Comparison of ENCODE assay signal across 44 cellular contexts in the genomic region with DNA sequence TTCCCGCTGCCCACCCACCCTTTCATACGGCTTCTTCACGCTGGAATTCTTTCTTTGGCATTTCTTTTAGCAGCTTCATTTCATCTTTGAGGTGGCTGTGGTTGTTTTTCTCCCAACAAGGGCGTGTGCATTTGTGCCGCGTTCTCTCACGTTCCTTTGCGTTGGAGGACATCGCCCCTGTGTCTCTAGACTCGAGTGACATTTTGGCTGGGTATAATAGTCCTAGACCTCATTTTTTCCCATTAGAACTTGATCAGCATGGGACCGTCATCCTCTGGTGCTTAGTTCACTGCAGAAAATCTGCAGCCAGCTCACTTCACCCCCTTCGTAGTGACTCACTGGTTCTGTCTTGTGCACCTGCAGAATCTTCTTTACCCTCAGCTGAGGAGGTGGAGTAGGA. TPM values are rescaled to one million over a fixed set of nuclear protein-coding genes. Genes with fewer than 3 reads are reported as not detected.
"Had no signal": no experiment of that assay in that cellular context is flagged by ENCODE, and none has a peak within 500 bp of the region (broad histone marks: within the 10 kb centered on the region; RNA-seq: fewer than 3 reads in every experiment).

No MANE protein-coding gene starts in this region.

- H3K27ac ChIP-seq: adrenal gland, ascending aorta, body of pancreas, brain microvascular endothelial cell, breast epithelium, cardiac muscle cell had no signal

- ATAC-seq: activated naive CD4-positive, alpha-beta T cell treated with anti-CD3 and anti-CD28 coated beads, Interleukin-2, amount 50 U/mL, for 72 hours; activated naive CD8-positive, alpha-beta T cell treated with anti-CD3 and anti-CD28 coated beads, Interleukin-2, amount 50 U/mL, for 24 hours; activated T-cell treated with anti-CD3 and anti-CD28 coated beads, Interleukin-2, amount 50 U/mL, for 4 hours; activated T-cell treated with anti-CD3 and anti-CD28 coated beads, Interleukin-2, amount 50 U/mL, for 72 hours; activated T-helper 17 cell treated with anti-CD3 and anti-CD28 coated beads, Interleukin-2, amount 50 U/mL, for 72 hours; body of pancreas had no signal

- H3K36me3 Mint-ChIP-seq: activated naive CD4-positive, alpha-beta T cell treated with anti-CD3 and anti-CD28 coated beads, Interleukin-2, amount 10 ng/mL, durations not matched to agents 7 days and 5 days; activated naive CD4-positive, alpha-beta T cell treated with anti-CD3 and anti-CD28 coated beads, Interleukin-2, amount 50 U/mL, for 24 hours; activated naive CD8-positive, alpha-beta T cell; activated naive CD8-positive, alpha-beta T cell treated with anti-CD3 and anti-CD28 coated beads, Interleukin-2, amount 10 ng/mL, durations not matched to agents 7 days and 5 days had no signal

- H3K4me1 ChIP-seq: adrenal gland, ascending aorta, body of pancreas, breast epithelium had no signal

- DNase-seq: activated effector memory CD4-positive, alpha-beta T cell treated with anti-CD3 and anti-CD28 coated beads, Interleukin-2, amount 50 U/mL, for 16 hours; activated effector memory CD4-positive, alpha-beta T cell treated with Interleukin-2 at 50 U/mL for 16 hours; activated gamma-delta T cell; activated gamma-delta T cell treated with Interleukin-2 at 50 U/mL for 16 hours; activated naive CD4-positive, alpha-beta T cell; activated naive CD4-positive, alpha-beta T cell treated with anti-CD3 and anti-CD28 coated beads for 36 hours; activated naive CD4-positive, alpha-beta T cell treated with anti-CD3 and anti-CD28 coated beads, Interleukin-2, amount 10 ng/mL, durations not matched to agents 7 days and 5 days; activated naive CD4-positive, alpha-beta T cell treated with anti-CD3 and anti-CD28 coated beads, Interleukin-2, amount 50 U/mL, for 16 hours; activated naive CD4-positive, alpha-beta T cell treated with Interleukin-2 at 50 U/mL for 16 hours; activated naive CD8-positive, alpha-beta T cell treated with anti-CD3 and anti-CD28 coated beads for 36 hours; activated naive CD8-positive, alpha-beta T cell treated with anti-CD3 and anti-CD28 coated beads, Interleukin-2, amount 10 ng/mL, durations not matched to agents 7 days and 5 days; activated naive CD8-positive, alpha-beta T cell treated with anti-CD3 and anti-CD28 coated beads, Interleukin-2, amount 50 U/mL, for 24 hours; activated T-cell treated with anti-CD3 and anti-CD28 coated beads, Interleukin-2, amount 50 U/mL, for 1 hour; activated T-cell treated with anti-CD3 and anti-CD28 coated beads, Interleukin-2, amount 50 U/mL, for 24 hours; activated T-cell treated with anti-CD3 and anti-CD28 coated beads, Interleukin-2, amount 50 U/mL, for 4 hours; activated T-cell treated with anti-CD3 and anti-CD28 coated beads, Interleukin-2, amount 50 U/mL, for 48 hours; activated T-cell treated with anti-CD3 and anti-CD28 coated beads, Interleukin-2, amount 50 U/mL, for 72 hours; adrenal gland; amniotic stem cell; amygdala; anterior cingulate cortex; aorta; body of pancreas; brain microvascular endothelial cell; caudate nucleus; central memory CD4-positive, alpha-beta T cell; cerebellar nuclear complex had no signal

- H3K27ac Mint-ChIP-seq: activated naive CD4-positive, alpha-beta T cell treated with anti-CD3 and anti-CD28 coated beads for 36 hours; activated naive CD4-positive, alpha-beta T cell treated with anti-CD3 and anti-CD28 coated beads, Interleukin-2, amount 50 U/mL, for 24 hours; activated naive CD4-positive, alpha-beta T cell treated with anti-CD3 and anti-CD28 coated beads, Interleukin-2, amount 50 U/mL, for 72 hours; activated naive CD8-positive, alpha-beta T cell; activated naive CD8-positive, alpha-beta T cell treated with anti-CD3 and anti-CD28 coated beads for 36 hours; activated naive CD8-positive, alpha-beta T cell treated with anti-CD3 and anti-CD28 coated beads, Interleukin-2, amount 50 U/mL, for 24 hours; activated T-cell treated with anti-CD3 and anti-CD28 coated beads, Interleukin-2, amount 50 U/mL, for 24 hours; activated T-cell treated with anti-CD3 and anti-CD28 coated beads, Interleukin-2, amount 50 U/mL, for 72 hours; activated T-helper 1 cell treated with anti-CD3 and anti-CD28 coated beads, Interleukin-12 subunit alpha, Interleukin-12 subunit beta, Interleukin-2, Interleukin-4 antibody, amounts not matched to agents 30 ng/mL and 10 ng/mL and 1 ng/mL, durations not matched to agents 14 hours and 24 hours and 36 hours; activated T-helper 17 cell treated with anti-CD3 and anti-CD28 coated beads, Interleukin-2, amount 50 U/mL, for 72 hours; activated T-helper 2 cell treated with anti-CD3 and anti-CD28 coated beads, Interferon-gamma antibody, Interleukin-2, Interleukin-4, amounts not matched to agents 10 μg/mL and 5 μg/mL and 100 μg/mL, durations not matched to agents 14 hours and 24 hours and 36 hours; brain had no signal

- H3K4me1 Mint-ChIP-seq: activated naive CD4-positive, alpha-beta T cell treated with anti-CD3 and anti-CD28 coated beads, Interleukin-2, amount 10 ng/mL, durations not matched to agents 7 days and 5 days; activated naive CD4-positive, alpha-beta T cell treated with anti-CD3 and anti-CD28 coated beads, Interleukin-2, amount 50 U/mL, for 24 hours; activated naive CD8-positive, alpha-beta T cell treated with anti-CD3 and anti-CD28 coated beads for 36 hours; activated naive CD8-positive, alpha-beta T cell treated with anti-CD3 and anti-CD28 coated beads, Interleukin-2, amount 50 U/mL, for 24 hours; activated T-helper 17 cell treated with anti-CD3 and anti-CD28 coated beads, Interleukin-2, amount 50 U/mL, for 72 hours; central memory CD8-positive, alpha-beta T cell had no signal

- H3K36me3 ChIP-seq: adrenal gland, ascending aorta, brain microvascular endothelial cell, breast epithelium, cardiac muscle cell had no signal

- H3K27me3 ChIP-seq: ascending aorta, body of pancreas had no signal

- H3K4me3 Mint-ChIP-seq: activated naive CD4-positive, alpha-beta T cell treated with anti-CD3 and anti-CD28 coated beads for 36 hours; activated naive CD4-positive, alpha-beta T cell treated with anti-CD3 and anti-CD28 coated beads, Interleukin-2, amount 10 ng/mL, durations not matched to agents 7 days and 5 days; activated naive CD4-positive, alpha-beta T cell treated with anti-CD3 and anti-CD28 coated beads, Interleukin-2, amount 50 U/mL, for 24 hours; activated naive CD8-positive, alpha-beta T cell; activated naive CD8-positive, alpha-beta T cell treated with anti-CD3 and anti-CD28 coated beads for 36 hours; activated naive CD8-positive, alpha-beta T cell treated with anti-CD3 and anti-CD28 coated beads, Interleukin-2, amount 10 ng/mL, durations not matched to agents 7 days and 5 days; activated naive CD8-positive, alpha-beta T cell treated with anti-CD3 and anti-CD28 coated beads, Interleukin-2, amount 50 U/mL, for 24 hours; activated T-cell treated with anti-CD3 and anti-CD28 coated beads, Interleukin-2, amount 50 U/mL, for 24 hours; activated T-cell treated with anti-CD3 and anti-CD28 coated beads, Interleukin-2, amount 50 U/mL, for 4 hours; activated T-cell treated with anti-CD3 and anti-CD28 coated beads, Interleukin-2, amount 50 U/mL, for 72 hours; activated T-helper 1 cell treated with anti-CD3 and anti-CD28 coated beads, Interleukin-12 subunit alpha, Interleukin-12 subunit beta, Interleukin-2, Interleukin-4 antibody, amounts not matched to agents 30 ng/mL and 10 ng/mL and 1 ng/mL, durations not matched to agents 14 hours and 24 hours and 36 hours; activated T-helper 17 cell treated with anti-CD3 and anti-CD28 coated beads, Interleukin-2, amount 50 U/mL, for 72 hours; brain; central memory CD8-positive, alpha-beta T cell had no signal

- H3K9me3 ChIP-seq: adrenal gland, body of pancreas had no signal

- FAIRE-seq: astrocyte, bronchial epithelial cell had no signal

- H3K4me3 ChIP-seq: adrenal gland, ascending aorta, body of pancreas, breast epithelium, cardiac muscle cell had no signal

RNA-seq across cellular contexts. Expression of gene KCNT1, which starts 29.5 kb away (rescaled TPM):
- total RNA-seq: activated naive CD4-positive, alpha-beta T cell treated with anti-CD3 and anti-CD28 coated beads for 36 hours; activated naive CD4-positive, alpha-beta T cell treated with anti-CD3 and anti-CD28 coated beads, Interleukin-2, amount 50 U/mL, for 72 hours; activated naive CD8-positive, alpha-beta T cell treated with anti-CD3 and anti-CD28 coated beads for 36 hours; activated naive CD8-positive, alpha-beta T cell treated with anti-CD3 and anti-CD28 coated beads, Interleukin-2, amount 10 ng/mL, durations not matched to agents 7 days and 5 days; activated T-cell treated with anti-CD3 and anti-CD28 coated beads, Interleukin-2, amount 50 U/mL, for 72 hours; activated T-helper 1 cell treated with anti-CD3 and anti-CD28 coated beads, Interleukin-12 subunit alpha, Interleukin-12 subunit beta, Interleukin-2, Interleukin-4 antibody, amounts not matched to agents 30 ng/mL and 10 ng/mL and 1 ng/mL, durations not matched to agents 14 hours and 24 hours and 36 hours; activated T-helper 17 cell treated with anti-CD3 and anti-CD28 coated beads, Interleukin-2, amount 50 U/mL, for 72 hours; activated T-helper 2 cell treated with anti-CD3 and anti-CD28 coated beads, Interferon-gamma antibody, Interleukin-2, Interleukin-4, amounts not matched to agents 10 μg/mL and 5 μg/mL and 100 μg/mL, durations not matched to agents 14 hours and 24 hours and 36 hours; ascending aorta; astrocyte; breast epithelium; bronchial epithelial cell; chondrocyte had no signal
- polyA plus RNA-seq: aorta had no signal

RNA-seq across cellular contexts. Expression of gene SOHLH1, which starts 32.2 kb away (rescaled TPM):
- total RNA-seq: activated naive CD4-positive, alpha-beta T cell treated with anti-CD3 and anti-CD28 coated beads for 36 hours; activated naive CD4-positive, alpha-beta T cell treated with anti-CD3 and anti-CD28 coated beads, Interleukin-2, amount 50 U/mL, for 72 hours; activated naive CD8-positive, alpha-beta T cell treated with anti-CD3 and anti-CD28 coated beads for 36 hours; activated naive CD8-positive, alpha-beta T cell treated with anti-CD3 and anti-CD28 coated beads, Interleukin-2, amount 10 ng/mL, durations not matched to agents 7 days and 5 days; activated T-cell treated with anti-CD3 and anti-CD28 coated beads, Interleukin-2, amount 50 U/mL, for 4 hours; activated T-cell treated with anti-CD3 and anti-CD28 coated beads, Interleukin-2, amount 50 U/mL, for 72 hours; activated T-helper 1 cell treated with anti-CD3 and anti-CD28 coated beads, Interleukin-12 subunit alpha, Interleukin-12 subunit beta, Interleukin-2, Interleukin-4 antibody, amounts not matched to agents 30 ng/mL and 10 ng/mL and 1 ng/mL, durations not matched to agents 14 hours and 24 hours and 36 hours; activated T-helper 17 cell treated with anti-CD3 and anti-CD28 coated beads, Interleukin-2, amount 50 U/mL, for 72 hours; activated T-helper 2 cell treated with anti-CD3 and anti-CD28 coated beads, Interferon-gamma antibody, Interleukin-2, Interleukin-4, amounts not matched to agents 10 μg/mL and 5 μg/mL and 100 μg/mL, durations not matched to agents 14 hours and 24 hours and 36 hours; adrenal gland; aorta; ascending aorta; astrocyte; body of pancreas; breast epithelium; bronchial epithelial cell; cardiac muscle cell; cardiac septum; cerebellum; chondrocyte had no signal
- polyA plus RNA-seq: adipose tissue, adrenal gland, aorta, cardiac muscle cell had no signal
